17 cellular contexts compared by ENCODE assay signal in genomic region chr11:75160328-75160757, GRCh38. TPM values are rescaled to one million over a fixed set of nuclear protein-coding genes. Genes with fewer than 3 reads are reported as not detected.
DNase-seq lines count a peak whose midpoint lies in the region; ATAC-seq, FAIRE-seq and TF ChIP-seq lines count a peak whose summit lies in the region.
"Had no signal": no experiment of that assay in that cellular context is flagged by ENCODE, and none has a peak within 500 bp of the region (broad histone marks: within the 10 kb centered on the region; RNA-seq: fewer than 3 reads in every experiment).

No MANE protein-coding gene starts in this region.

- TF ChIP-seq CTCF in heart left ventricle (IDR thresholded peaks at IDR 0.05) (no peak), heart right ventricle (IDR thresholded peaks at IDR 0.05) (no peak), pancreas (IDR thresholded peaks at IDR 0.05) (no peak), CD14-positive monocyte (IDR thresholded peaks at IDR 0.05) (no peak), mammary epithelial cell (conservative IDR thresholded peaks at IDR 0.05 in 1 of 2, IDR thresholded peaks at IDR 0.05 in 1 of 2; ENCODE audit: extremely low read depth in 1 of 2, insufficient read depth in 1 of 2, low read depth in 1 of 2, low read length in 2 of 2) (no peak)

- peaks cover 0 to 6% (median 0%) of the 10 kb centered on the region in 12 donors for H3K9me3 ChIP-seq in heart left ventricle
- peaks cover 0 to 10% (median 0%) of the 10 kb centered on the region in 11 donors for H3K9me3 ChIP-seq in heart right ventricle
- no peaks in the 10 kb centered on the region for H3K9me3 ChIP-seq in pancreas
- no peaks in the 10 kb centered on the region for H3K9me3 ChIP-seq in GM23248 (ENCODE audit: low read depth)
- H3K9me3 ChIP-seq in mammary epithelial cell (replicated peaks; ENCODE audit: insufficient read depth, low read length): no peaks in the 10 kb centered on the region
- H3K9me3 ChIP-seq: spleen had no signal

- H3K4me3 ChIP-seq in heart left ventricle (peak overlapping the region in 1 of 12 donors; percentile 10), heart right ventricle (peak overlapping the region in 2 of 10 donors; percentile 9 to 20), pancreas (no peak overlapping the region), GM23248 (no peak overlapping the region), mammary epithelial cell (replicated peaks in 1 of 3; ENCODE audit: insufficient read depth in 1 of 3, low read depth in 2 of 3, low read length in 3 of 3) (no peak overlapping the region)
- H3K4me3 ChIP-seq: spleen had no signal

- no peaks in the 10 kb centered on the region for H3F3A ChIP-seq in GM23248 (ENCODE audit: insufficient read depth)

- dilution Hi-C loops in mammary epithelial cell (cut with HindIII; ENCODE audit: low sequenced_read_pairs): no loop called here

- H3K4me1 ChIP-seq in heart left ventricle: peaks cover 0 to 86% (median 30%) of the 10 kb centered on the region in 12 donors
- peaks cover 5 to 91% (median 60%) of the 10 kb centered on the region in 9 donors for H3K4me1 ChIP-seq in heart right ventricle
- H3K4me1 ChIP-seq in pancreas: peaks cover 27 to 46% (median 40%) of the 10 kb centered on the region in 3 donors
- no peaks in the 10 kb centered on the region for H3K4me1 ChIP-seq in GM23248 (ENCODE audit: insufficient read depth)
- no peaks in the 10 kb centered on the region for H3K4me1 ChIP-seq in mammary epithelial cell (ENCODE audit: insufficient read depth, low read length)

- no peaks in the 10 kb centered on the region for H3K36me3 Mint-ChIP-seq in CD14-positive monocyte
- H3K36me3 Mint-ChIP-seq: activated naive CD4-positive, alpha-beta T cell treated with anti-CD3 and anti-CD28 coated beads, Interleukin-2, amount 10 ng/mL, durations not matched to agents 7 days and 5 days; natural killer cell treated with Interleukin-12 subunit alpha and Interleukin-12 subunit beta and Interleukin-15 and Interleukin-18, amount 100 ng/mL, for 72 hours had no signal

- no peak overlapping the region for H3K4me3 Mint-ChIP-seq in CD14-positive monocyte
- H3K4me3 Mint-ChIP-seq: activated naive CD4-positive, alpha-beta T cell treated with anti-CD3 and anti-CD28 coated beads, Interleukin-2, amount 10 ng/mL, durations not matched to agents 7 days and 5 days; central memory CD8-positive, alpha-beta T cell; H9; natural killer cell treated with Interleukin-12 subunit alpha and Interleukin-12 subunit beta and Interleukin-15 and Interleukin-18, amount 100 ng/mL, for 72 hours had no signal

- BruUV-seq in mammary epithelial cell (replicated peaks; lab: Mats Ljungman, UMichigan): no TSS peak

- CTCF ChIA-PET in mammary epithelial cell (lab: Charles Lee; ENCODE audit: low non-redundant PET): no interaction called here

- H3K9me3 Mint-ChIP-seq in CD14-positive monocyte: peaks cover 0 to 10% (median 2%) of the 10 kb centered on the region in 7 donors
- H3K9me3 Mint-ChIP-seq: central memory CD8-positive, alpha-beta T cell; natural killer cell treated with Interleukin-12 subunit alpha and Interleukin-12 subunit beta and Interleukin-15 and Interleukin-18, amount 100 ng/mL, for 72 hours had no signal

- no peak overlapping the region for H3K4me2 ChIP-seq in GM23248 (ENCODE audit: unreplicated experiment)
- no peak overlapping the region for H3K4me2 ChIP-seq in mammary epithelial cell (ENCODE audit: insufficient read depth, low read depth, low read length)

- intact Hi-C loops in heart left ventricle (cut with DNase I) (loop anchor here in 1 of 10 donors (1.0 kb wide), 1 partner anchor 16 kb away; no protein-coding TSS in a partner anchor), Right ventricle myocardium inferior (cut with DNase I) (no loop called here), heart right ventricle (cut with DNase I) (no loop called here), pancreas (cut with DNase I) (no loop called here), CD14-positive monocyte (cut with micrococcal nuclease) (no loop called here), mammary epithelial cell (cut with micrococcal nuclease) (no loop called here)

- H3K9me2 ChIP-seq in GM23248 (ENCODE audit: insufficient read depth): no peaks in the 10 kb centered on the region

- peaks cover 2 to 16% (median 13%) of the 10 kb centered on the region in 3 donors for H3K27me3 Mint-ChIP-seq in CD14-positive monocyte (ENCODE audit: low read depth in 3 of 3)

- no peaks in the 10 kb centered on the region for H3K79me2 ChIP-seq in GM23248 (ENCODE audit: insufficient read depth)
- H3K79me2 ChIP-seq in mammary epithelial cell (ENCODE audit: insufficient read depth, low read length): no peaks in the 10 kb centered on the region

- no peak overlapping the region for H3K9ac ChIP-seq in GM23248
- no peak overlapping the region for H3K9ac ChIP-seq in mammary epithelial cell (ENCODE audit: insufficient read depth, low read length)

- WGBS in heart left ventricle, 4 donors: 42 to 53% (median 50%) methylated on average over 6 of the region's 6 CpGs
- 40 to 52% methylated on average over 6 of the region's 6 CpGs for WGBS in heart right ventricle, 2 donors
- 40 to 43% methylated on average over 6 of the region's 6 CpGs for WGBS in pancreas, 2 donors
- 47% methylated on average over 6 of the region's 6 CpGs for WGBS in GM23248 (ENCODE audit: low coverage in 1 of 2, low lambda C conversion rate in 2 of 2, missing lambda C conversion rate in 2 of 2), 2 experiments
- 92% methylated on average over 5 of the region's 6 CpGs for WGBS in mammary epithelial cell (ENCODE audit: low coverage, missing lambda C conversion rate)

- peak overlapping the region; percentile 32 to 93 (median 71) for H3K27ac ChIP-seq in heart left ventricle
- peak overlapping the region; percentile 32 to 92 (median 80) for H3K27ac ChIP-seq in heart right ventricle
- peak overlapping the region; percentile 22 to 80 (median 56) for H3K27ac ChIP-seq in pancreas
- no peak overlapping the region for H3K27ac ChIP-seq in GM23248
- H3K27ac ChIP-seq in mammary epithelial cell (ENCODE audit: insufficient read depth, low read depth, low read length): no peak overlapping the region

- H3K4me1 Mint-ChIP-seq in CD14-positive monocyte: peaks cover 2% of the 10 kb centered on the region

- FAIRE-seq in pancreas (lab: Jason Lieb, UNC): no peak
- FAIRE-seq: GM12892 had no signal

- H2AFZ ChIP-seq in GM23248 (no peak overlapping the region), mammary epithelial cell (ENCODE audit: low read depth, low read length) (no peak overlapping the region)

- no peak overlapping the region for H3K27ac Mint-ChIP-seq in CD14-positive monocyte
- H3K27ac Mint-ChIP-seq: activated naive CD4-positive, alpha-beta T cell treated with anti-CD3 and anti-CD28 coated beads, Interleukin-2, amount 10 ng/mL, durations not matched to agents 7 days and 5 days; natural killer cell treated with Interleukin-12 subunit alpha and Interleukin-12 subunit beta and Interleukin-15 and Interleukin-18, amount 100 ng/mL, for 72 hours had no signal

- H3K27me3 ChIP-seq in heart left ventricle (no peaks in the 10 kb centered on the region), heart right ventricle (no peaks in the 10 kb centered on the region), pancreas (no peaks in the 10 kb centered on the region), GM23248 (replicated peaks; ENCODE audit: insufficient read depth) (peaks cover 25% of the 10 kb centered on the region), mammary epithelial cell (ENCODE audit: insufficient read depth, low read length) (no peaks in the 10 kb centered on the region)
- H3K27me3 ChIP-seq: spleen had no signal

- DNase-seq in heart left ventricle: peak in 3 of 5 donors; percentile 39 to 57 (median 47)
- DNase-seq in Right ventricle myocardium inferior (ENCODE audit: missing footprints): no peak
- DNase-seq in heart right ventricle: peak in 1 of 2 donors; percentile 50
- DNase-seq in pancreas: no peak
- no peak for DNase-seq in GM23248
- no peak for DNase-seq in CD14-positive monocyte (ENCODE audit: low spot score)
- DNase-seq in mammary epithelial cell: no peak
- DNase-seq: activated naive CD4-positive, alpha-beta T cell treated with anti-CD3 and anti-CD28 coated beads, Interleukin-2, amount 10 ng/mL, durations not matched to agents 7 days and 5 days; H9; NCI-H446 treated with DMSO at 0.1 percent for 48 hours; spleen had no signal

- peaks cover 0 to 39% (median 0%) of the 10 kb centered on the region in 9 donors for H3K36me3 ChIP-seq in heart left ventricle
- H3K36me3 ChIP-seq in heart right ventricle: peaks cover 0 to 63% (median 4%) of the 10 kb centered on the region in 9 donors
- H3K36me3 ChIP-seq in pancreas: no peaks in the 10 kb centered on the region
- no peaks in the 10 kb centered on the region for H3K36me3 ChIP-seq in GM23248 (ENCODE audit: low read depth)
- no peaks in the 10 kb centered on the region for H3K36me3 ChIP-seq in mammary epithelial cell (ENCODE audit: insufficient read depth, low read length)
- H3K36me3 ChIP-seq: spleen had no signal

- no peak for TF ChIP-seq POLR2A in heart left ventricle (IDR thresholded peaks at IDR 0.05)

- in situ Hi-C loops in GM23248 (cut with MboI): no loop called here
- in situ Hi-C loops in mammary epithelial cell (cut with MboI; ENCODE audit: low sequenced_read_pairs in 2 of 2): no loop called here

- ATAC-seq in heart left ventricle (peak; percentile 38 to 83 (median 47)), Right ventricle myocardium inferior (no peak), heart right ventricle (peak; percentile 13 to 87 (median 57)), pancreas (peak in 3 of 4 donors; percentile 17 to 26 (median 24)), HG03354 (IDR thresholded peaks at IDR 0.05; ENCODE audit: poor library complexity, severe bottlenecking, unreplicated experiment) (no peak)
- ATAC-seq: natural killer cell treated with Interleukin-12 subunit alpha and Interleukin-12 subunit beta and Interleukin-15 and Interleukin-18, amount 100 ng/mL, for 72 hours had no signal

- H4K20me1 ChIP-seq in GM23248 (ENCODE audit: insufficient read depth) (no peaks in the 10 kb centered on the region), mammary epithelial cell (ENCODE audit: insufficient read depth, low read length) (no peaks in the 10 kb centered on the region)

RNA-seq across cellular contexts. Expression of gene SLCO2B1, which starts 9.4 kb away (rescaled TPM):
- 100 to 1,000 TPM in 1 of 9 donors, 10 to 100 TPM in 7, 1 to 10 TPM in 1; 8.1 to 167 (median 18.6) TPM for total RNA-seq in heart left ventricle
- polyA plus RNA-seq in heart left ventricle: 1 to 10 TPM; 4.7 to 9.8 TPM
- 33.4 TPM for total RNA-seq in Right ventricle myocardium inferior
- 10 to 100 TPM; 10.7 to 69.0 (median 18.0) TPM for total RNA-seq in heart right ventricle
- polyA plus RNA-seq in heart right ventricle: 1 to 10 TPM; 5.2 to 7.2 TPM
- 10 to 100 TPM; 10.3 to 71.4 (median 31.5) TPM for total RNA-seq in pancreas
- 1 to 10 TPM; 3.6 to 9.7 TPM for polyA plus RNA-seq in pancreas
- not detected in 2 replicates for total RNA-seq in GM23248 (2014; rRNA removed; shearing (Covaris generic))
- polyA plus RNA-seq in GM23248 (2016; fragmentation: Nextera tagmentation; extraction: Ambion mirVana): not detected in 2 replicates
- under 1 TPM in 1 of 2 donors, not detected in 1; 0.13 TPM for polyA plus RNA-seq in CD14-positive monocyte
- not detected for total RNA-seq in mammary epithelial cell
- polyA plus RNA-seq in mammary epithelial cell: not detected
- not detected for polyA minus RNA-seq in mammary epithelial cell
- total RNA-seq: activated CD8-positive, alpha-beta memory T cell treated with anti-CD3 and anti-CD28 coated beads for 36 hours; H9 had no signal
- polyA plus RNA-seq: AG04450 had no signal

Comparison
In these comparisons a context has a peak if more than half of its experiments do, and no peak if none do; other contexts are left out.
1. ATAC-seq: peak in heart left ventricle (4 of 4), heart right ventricle (8 of 8) and pancreas (3 of 4); none in Right ventricle myocardium inferior (single experiment) and HG03354 (single experiment).
2. DNase-seq: peak in heart left ventricle (3 of 5); none in Right ventricle myocardium inferior (single experiment), pancreas (0 of 6), GM23248 (single experiment), CD14-positive monocyte (single experiment) and mammary epithelial cell (single experiment).
3. H3K27ac ChIP-seq: peak in heart left ventricle (12 of 12), heart right ventricle (10 of 10) and pancreas (4 of 4); none in GM23248 (single experiment) and mammary epithelial cell (single experiment).